ENCODE assay signal across 1 cellular context in the genomic region with DNA sequence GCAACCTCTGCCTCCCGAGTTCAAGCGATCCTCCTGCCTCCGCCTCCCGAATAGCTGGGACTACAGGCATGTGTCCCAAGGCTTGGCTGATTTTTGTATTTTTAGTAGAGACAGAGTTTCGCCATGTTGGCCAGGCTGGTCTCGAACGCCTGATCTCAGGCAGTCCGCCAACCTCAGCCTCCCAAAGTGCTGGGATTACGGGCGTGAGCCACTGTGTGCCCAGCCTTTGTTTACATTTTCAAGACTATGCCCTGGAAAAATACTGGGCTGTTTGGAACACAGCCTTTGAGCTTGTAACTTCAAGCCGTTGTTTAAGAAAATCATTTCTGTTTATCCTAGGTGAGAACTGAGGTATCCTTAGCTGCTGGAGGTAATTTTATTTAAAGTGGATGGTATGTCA.
TF ChIP-seq lines count a peak whose summit lies in the region.

No MANE protein-coding gene starts in this region.

TF ChIP-seq in HepG2, 621 proteins besides CTCF, POLR2A, EP300 and RAD21 (continued from another document and continues in another):
- TF ChIP-seq, protein P1, sequence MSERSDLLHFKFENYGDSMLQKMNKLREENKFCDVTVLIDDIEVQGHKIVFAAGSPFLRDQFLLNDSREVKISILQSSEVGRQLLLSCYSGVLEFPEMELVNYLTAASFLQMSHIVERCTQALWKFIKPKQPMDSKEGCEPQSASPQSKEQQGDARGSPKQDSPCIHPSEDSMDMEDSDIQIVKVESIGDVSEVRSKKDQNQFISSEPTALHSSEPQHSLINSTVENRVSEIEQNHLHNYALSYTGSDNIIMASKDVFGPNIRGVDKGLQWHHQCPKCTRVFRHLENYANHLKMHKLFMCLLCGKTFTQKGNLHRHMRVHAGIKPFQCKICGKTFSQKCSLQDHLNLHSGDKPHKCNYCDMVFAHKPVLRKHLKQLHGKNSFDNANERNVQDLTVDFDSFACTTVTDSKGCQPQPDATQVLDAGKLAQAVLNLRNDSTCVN (CRISPR knock-in tag; IDR thresholded peaks at IDR 0.05; ENCODE audit: borderline replicate concordance) = peak; percentile 65; the same call in 1 of the 2 replicates
- TF ChIP-seq CBX5 (CRISPR knock-in tag; IDR thresholded peaks at IDR 0.05; ENCODE audit: borderline replicate concordance) = no peak
- no peak; the same call in 1 of the 2 replicates for TF ChIP-seq HDAC2 (CRISPR knock-in tag; IDR thresholded peaks at IDR 0.05)
- TF ChIP-seq ZNF776 (CRISPR knock-in tag; IDR thresholded peaks at IDR 0.05) = no peak
- TF ChIP-seq KAT2B (IDR thresholded peaks at IDR 0.05; ENCODE audit: borderline replicate concordance, low read depth, low read length) = no peak
- TF ChIP-seq GABPB1 (CRISPR knock-in tag; IDR thresholded peaks at IDR 0.05) = peak; percentile 38
- TF ChIP-seq ONECUT2 (CRISPR knock-in tag; IDR thresholded peaks at IDR 0.05) = no peak
- TF ChIP-seq ZNF451 (CRISPR knock-in tag; IDR thresholded peaks at IDR 0.05) = no peak
- TF ChIP-seq, protein P2, sequence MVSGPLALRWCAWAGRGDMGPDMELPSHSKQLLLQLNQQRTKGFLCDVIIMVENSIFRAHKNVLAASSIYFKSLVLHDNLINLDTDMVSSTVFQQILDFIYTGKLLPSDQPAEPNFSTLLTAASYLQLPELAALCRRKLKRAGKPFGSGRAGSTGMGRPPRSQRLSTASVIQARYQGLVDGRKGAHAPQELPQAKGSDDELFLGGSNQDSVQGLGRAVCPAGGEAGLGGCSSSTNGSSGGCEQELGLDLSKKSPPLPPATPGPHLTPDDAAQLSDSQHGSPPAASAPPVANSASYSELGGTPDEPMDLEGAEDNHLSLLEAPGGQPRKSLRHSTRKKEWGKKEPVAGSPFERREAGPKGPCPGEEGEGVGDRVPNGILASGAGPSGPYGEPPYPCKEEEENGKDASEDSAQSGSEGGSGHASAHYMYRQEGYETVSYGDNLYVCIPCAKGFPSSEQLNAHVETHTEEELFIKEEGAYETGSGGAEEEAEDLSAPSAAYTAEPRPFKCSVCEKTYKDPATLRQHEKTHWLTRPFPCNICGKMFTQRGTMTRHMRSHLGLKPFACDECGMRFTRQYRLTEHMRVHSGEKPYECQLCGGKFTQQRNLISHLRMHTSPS (CRISPR knock-in tag; IDR thresholded peaks at IDR 0.05; ENCODE audit: low read depth) = peak; percentile 69; the same call in 1 of the 2 replicates
- no peak for TF ChIP-seq ZNF12 (CRISPR knock-in tag; IDR thresholded peaks at IDR 0.05)
- TF ChIP-seq MEF2D (CRISPR knock-in tag; IDR thresholded peaks at IDR 0.05) = no peak
- TF ChIP-seq ATRX (CRISPR knock-in tag; IDR thresholded peaks at IDR 0.05; ENCODE audit: borderline replicate concordance) = no peak
- no peak for TF ChIP-seq NFYB (CRISPR knock-in tag; IDR thresholded peaks at IDR 0.05)
- TF ChIP-seq ADNP (CRISPR knock-in tag; IDR thresholded peaks at IDR 0.05) = peak; percentile 73; the same call in 1 of the 2 replicates
- TF ChIP-seq, protein P3, sequence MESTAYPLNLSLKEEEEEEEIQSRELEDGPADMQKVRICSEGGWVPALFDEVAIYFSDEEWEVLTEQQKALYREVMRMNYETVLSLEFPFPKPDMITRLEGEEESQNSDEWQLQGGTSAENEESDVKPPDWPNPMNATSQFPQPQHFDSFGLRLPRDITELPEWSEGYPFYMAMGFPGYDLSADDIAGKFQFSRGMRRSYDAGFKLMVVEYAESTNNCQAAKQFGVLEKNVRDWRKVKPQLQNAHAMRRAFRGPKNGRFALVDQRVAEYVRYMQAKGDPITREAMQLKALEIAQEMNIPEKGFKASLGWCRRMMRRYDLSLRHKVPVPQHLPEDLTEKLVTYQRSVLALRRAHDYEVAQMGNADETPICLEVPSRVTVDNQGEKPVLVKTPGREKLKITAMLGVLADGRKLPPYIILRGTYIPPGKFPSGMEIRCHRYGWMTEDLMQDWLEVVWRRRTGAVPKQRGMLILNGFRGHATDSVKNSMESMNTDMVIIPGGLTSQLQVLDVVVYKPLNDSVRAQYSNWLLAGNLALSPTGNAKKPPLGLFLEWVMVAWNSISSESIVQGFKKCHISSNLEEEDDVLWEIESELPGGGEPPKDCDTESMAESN (CRISPR knock-in tag; conservative IDR thresholded peaks at IDR 0.05) = 0 out of 2 replicates have a peak, but pooled peaks have one; percentile 25
- TF ChIP-seq, protein P4, sequence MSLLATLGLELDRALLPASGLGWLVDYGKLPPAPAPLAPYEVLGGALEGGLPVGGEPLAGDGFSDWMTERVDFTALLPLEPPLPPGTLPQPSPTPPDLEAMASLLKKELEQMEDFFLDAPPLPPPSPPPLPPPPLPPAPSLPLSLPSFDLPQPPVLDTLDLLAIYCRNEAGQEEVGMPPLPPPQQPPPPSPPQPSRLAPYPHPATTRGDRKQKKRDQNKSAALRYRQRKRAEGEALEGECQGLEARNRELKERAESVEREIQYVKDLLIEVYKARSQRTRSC (CRISPR knock-in tag; IDR thresholded peaks at IDR 0.05; ENCODE audit: low read depth) = no peak
- TF ChIP-seq, protein P5, sequence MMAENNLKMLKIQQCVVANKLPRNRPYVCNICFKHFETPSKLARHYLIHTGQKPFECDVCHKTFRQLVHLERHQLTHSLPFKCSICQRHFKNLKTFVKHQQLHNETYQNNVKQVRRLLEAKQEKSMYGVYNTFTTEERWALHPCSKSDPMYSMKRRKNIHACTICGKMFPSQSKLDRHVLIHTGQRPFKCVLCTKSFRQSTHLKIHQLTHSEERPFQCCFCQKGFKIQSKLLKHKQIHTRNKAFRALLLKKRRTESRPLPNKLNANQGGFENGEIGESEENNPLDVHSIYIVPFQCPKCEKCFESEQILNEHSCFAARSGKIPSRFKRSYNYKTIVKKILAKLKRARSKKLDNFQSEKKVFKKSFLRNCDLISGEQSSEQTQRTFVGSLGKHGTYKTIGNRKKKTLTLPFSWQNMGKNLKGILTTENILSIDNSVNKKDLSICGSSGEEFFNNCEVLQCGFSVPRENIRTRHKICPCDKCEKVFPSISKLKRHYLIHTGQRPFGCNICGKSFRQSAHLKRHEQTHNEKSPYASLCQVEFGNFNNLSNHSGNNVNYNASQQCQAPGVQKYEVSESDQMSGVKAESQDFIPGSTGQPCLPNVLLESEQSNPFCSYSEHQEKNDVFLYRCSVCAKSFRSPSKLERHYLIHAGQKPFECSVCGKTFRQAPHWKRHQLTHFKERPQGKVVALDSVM (CRISPR knock-in tag; IDR thresholded peaks at IDR 0.05) = peak; percentile 70
- TF ChIP-seq CHD4 (IDR thresholded peaks at IDR 0.05; ENCODE audit: borderline replicate concordance, low read length) = 0 out of 2 replicates have a peak, but pooled peaks have one; percentile 20
- TF ChIP-seq, protein P6, sequence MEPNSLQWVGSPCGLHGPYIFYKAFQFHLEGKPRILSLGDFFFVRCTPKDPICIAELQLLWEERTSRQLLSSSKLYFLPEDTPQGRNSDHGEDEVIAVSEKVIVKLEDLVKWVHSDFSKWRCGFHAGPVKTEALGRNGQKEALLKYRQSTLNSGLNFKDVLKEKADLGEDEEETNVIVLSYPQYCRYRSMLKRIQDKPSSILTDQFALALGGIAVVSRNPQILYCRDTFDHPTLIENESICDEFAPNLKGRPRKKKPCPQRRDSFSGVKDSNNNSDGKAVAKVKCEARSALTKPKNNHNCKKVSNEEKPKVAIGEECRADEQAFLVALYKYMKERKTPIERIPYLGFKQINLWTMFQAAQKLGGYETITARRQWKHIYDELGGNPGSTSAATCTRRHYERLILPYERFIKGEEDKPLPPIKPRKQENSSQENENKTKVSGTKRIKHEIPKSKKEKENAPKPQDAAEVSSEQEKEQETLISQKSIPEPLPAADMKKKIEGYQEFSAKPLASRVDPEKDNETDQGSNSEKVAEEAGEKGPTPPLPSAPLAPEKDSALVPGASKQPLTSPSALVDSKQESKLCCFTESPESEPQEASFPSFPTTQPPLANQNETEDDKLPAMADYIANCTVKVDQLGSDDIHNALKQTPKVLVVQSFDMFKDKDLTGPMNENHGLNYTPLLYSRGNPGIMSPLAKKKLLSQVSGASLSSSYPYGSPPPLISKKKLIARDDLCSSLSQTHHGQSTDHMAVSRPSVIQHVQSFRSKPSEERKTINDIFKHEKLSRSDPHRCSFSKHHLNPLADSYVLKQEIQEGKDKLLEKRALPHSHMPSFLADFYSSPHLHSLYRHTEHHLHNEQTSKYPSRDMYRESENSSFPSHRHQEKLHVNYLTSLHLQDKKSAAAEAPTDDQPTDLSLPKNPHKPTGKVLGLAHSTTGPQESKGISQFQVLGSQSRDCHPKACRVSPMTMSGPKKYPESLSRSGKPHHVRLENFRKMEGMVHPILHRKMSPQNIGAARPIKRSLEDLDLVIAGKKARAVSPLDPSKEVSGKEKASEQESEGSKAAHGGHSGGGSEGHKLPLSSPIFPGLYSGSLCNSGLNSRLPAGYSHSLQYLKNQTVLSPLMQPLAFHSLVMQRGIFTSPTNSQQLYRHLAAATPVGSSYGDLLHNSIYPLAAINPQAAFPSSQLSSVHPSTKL (CRISPR knock-in tag; IDR thresholded peaks at IDR 0.05) = peak; percentile 58; the same call in 1 of the 2 replicates
- TF ChIP-seq, protein P7, sequence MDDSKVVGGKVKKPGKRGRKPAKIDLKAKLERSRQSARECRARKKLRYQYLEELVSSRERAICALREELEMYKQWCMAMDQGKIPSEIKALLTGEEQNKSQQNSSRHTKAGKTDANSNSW (CRISPR knock-in tag; IDR thresholded peaks at IDR 0.05; ENCODE audit: borderline replicate concordance) = no peak
- TF ChIP-seq ZSCAN9 (CRISPR knock-in tag; IDR thresholded peaks at IDR 0.05; ENCODE audit: borderline replicate concordance) = peak; percentile 47; the same call in 1 of the 2 replicates
- peak; percentile 90 for TF ChIP-seq FOXK1 (CRISPR knock-in tag; IDR thresholded peaks at IDR 0.05; ENCODE audit: borderline replicate concordance, low read depth)
- no peak for TF ChIP-seq MAFK (conservative IDR thresholded peaks at IDR 0.05 in 1 of 2, IDR thresholded peaks at IDR 0.05 in 1 of 2; ENCODE audit: low read length in 2 of 2)
- TF ChIP-seq ZNF841 (CRISPR knock-in tag; IDR thresholded peaks at IDR 0.05; ENCODE audit: borderline replicate concordance) = no peak
- peak; percentile 31; the same call in 1 of the 2 replicates for TF ChIP-seq ZNF768 (CRISPR knock-in tag; IDR thresholded peaks at IDR 0.05)
- TF ChIP-seq TARDBP (CRISPR knock-in tag; IDR thresholded peaks at IDR 0.05) = 0 out of 2 replicates have a peak, but pooled peaks have one; percentile 20
- no peak for TF ChIP-seq ZNF777 (CRISPR knock-in tag; IDR thresholded peaks at IDR 0.05)
- no peak for TF ChIP-seq NRL (CRISPR knock-in tag; IDR thresholded peaks at IDR 0.05; ENCODE audit: borderline replicate concordance)
- TF ChIP-seq ZNF331 (CRISPR knock-in tag; IDR thresholded peaks at IDR 0.05) = peak; percentile 69; the same call in 1 of the 2 replicates
- TF ChIP-seq, protein P8, sequence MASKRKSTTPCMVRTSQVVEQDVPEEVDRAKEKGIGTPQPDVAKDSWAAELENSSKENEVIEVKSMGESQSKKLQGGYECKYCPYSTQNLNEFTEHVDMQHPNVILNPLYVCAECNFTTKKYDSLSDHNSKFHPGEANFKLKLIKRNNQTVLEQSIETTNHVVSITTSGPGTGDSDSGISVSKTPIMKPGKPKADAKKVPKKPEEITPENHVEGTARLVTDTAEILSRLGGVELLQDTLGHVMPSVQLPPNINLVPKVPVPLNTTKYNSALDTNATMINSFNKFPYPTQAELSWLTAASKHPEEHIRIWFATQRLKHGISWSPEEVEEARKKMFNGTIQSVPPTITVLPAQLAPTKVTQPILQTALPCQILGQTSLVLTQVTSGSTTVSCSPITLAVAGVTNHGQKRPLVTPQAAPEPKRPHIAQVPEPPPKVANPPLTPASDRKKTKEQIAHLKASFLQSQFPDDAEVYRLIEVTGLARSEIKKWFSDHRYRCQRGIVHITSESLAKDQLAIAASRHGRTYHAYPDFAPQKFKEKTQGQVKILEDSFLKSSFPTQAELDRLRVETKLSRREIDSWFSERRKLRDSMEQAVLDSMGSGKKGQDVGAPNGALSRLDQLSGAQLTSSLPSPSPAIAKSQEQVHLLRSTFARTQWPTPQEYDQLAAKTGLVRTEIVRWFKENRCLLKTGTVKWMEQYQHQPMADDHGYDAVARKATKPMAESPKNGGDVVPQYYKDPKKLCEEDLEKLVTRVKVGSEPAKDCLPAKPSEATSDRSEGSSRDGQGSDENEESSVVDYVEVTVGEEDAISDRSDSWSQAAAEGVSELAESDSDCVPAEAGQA (IDR thresholded peaks at IDR 0.05; ENCODE audit: low read depth) = no peak
- TF ChIP-seq, protein P8 (CRISPR knock-in tag; IDR thresholded peaks at IDR 0.05; ENCODE audit: borderline replicate concordance) = no peak
- TF ChIP-seq HOXD1 (CRISPR knock-in tag; IDR thresholded peaks at IDR 0.05) = no peak
- TF ChIP-seq KAT8 (CRISPR knock-in tag; IDR thresholded peaks at IDR 0.05) = 0 out of 2 replicates have a peak, but pooled peaks have one; percentile 14
- TF ChIP-seq HNF4G (IDR thresholded peaks at IDR 0.05; ENCODE audit: borderline replicate concordance, low read depth, low read length) = no peak; the same call in 1 of the 2 replicates
- no peak for TF ChIP-seq HNF4G (CRISPR knock-in tag; IDR thresholded peaks at IDR 0.05; ENCODE audit: borderline replicate concordance, low read depth)
- TF ChIP-seq, protein P9, sequence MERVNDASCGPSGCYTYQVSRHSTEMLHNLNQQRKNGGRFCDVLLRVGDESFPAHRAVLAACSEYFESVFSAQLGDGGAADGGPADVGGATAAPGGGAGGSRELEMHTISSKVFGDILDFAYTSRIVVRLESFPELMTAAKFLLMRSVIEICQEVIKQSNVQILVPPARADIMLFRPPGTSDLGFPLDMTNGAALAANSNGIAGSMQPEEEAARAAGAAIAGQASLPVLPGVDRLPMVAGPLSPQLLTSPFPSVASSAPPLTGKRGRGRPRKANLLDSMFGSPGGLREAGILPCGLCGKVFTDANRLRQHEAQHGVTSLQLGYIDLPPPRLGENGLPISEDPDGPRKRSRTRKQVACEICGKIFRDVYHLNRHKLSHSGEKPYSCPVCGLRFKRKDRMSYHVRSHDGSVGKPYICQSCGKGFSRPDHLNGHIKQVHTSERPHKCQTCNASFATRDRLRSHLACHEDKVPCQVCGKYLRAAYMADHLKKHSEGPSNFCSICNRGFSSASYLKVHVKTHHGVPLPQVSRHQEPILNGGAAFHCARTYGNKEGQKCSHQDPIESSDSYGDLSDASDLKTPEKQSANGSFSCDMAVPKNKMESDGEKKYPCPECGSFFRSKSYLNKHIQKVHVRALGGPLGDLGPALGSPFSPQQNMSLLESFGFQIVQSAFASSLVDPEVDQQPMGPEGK (CRISPR knock-in tag; IDR thresholded peaks at IDR 0.05) = no peak
- 0 out of 2 replicates have a peak, but pooled peaks have one; percentile 47 for TF ChIP-seq ZBTB7B (CRISPR knock-in tag; IDR thresholded peaks at IDR 0.05)
- TF ChIP-seq HNRNPK (IDR thresholded peaks at IDR 0.05; ENCODE audit: low read depth, low read length, poor library complexity, severe bottlenecking) = no peak
- TF ChIP-seq ZNF33A (CRISPR knock-in tag; IDR thresholded peaks at IDR 0.05; ENCODE audit: borderline replicate concordance) = no peak
